Comparison of ENCODE assay signal across 1 cellular context in the genomic region with DNA sequence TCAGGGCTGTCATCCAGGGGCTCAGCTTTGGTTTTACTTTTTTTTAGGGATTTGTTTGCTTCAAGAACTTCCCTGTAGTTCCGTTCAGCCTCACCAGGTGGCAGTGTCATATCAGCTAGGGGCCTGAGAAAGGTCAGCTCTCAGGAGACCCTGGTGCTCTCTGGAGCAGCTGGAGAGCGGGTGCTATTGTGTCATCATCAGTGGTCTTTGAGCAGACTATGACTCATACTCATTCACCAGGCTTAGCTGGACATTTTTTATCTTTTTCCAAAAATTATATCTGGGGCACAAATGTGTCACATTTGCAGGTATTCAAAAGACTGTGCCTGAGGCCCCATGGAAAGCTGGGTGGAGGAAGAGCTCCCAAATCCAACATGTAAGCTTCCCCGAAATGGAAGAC.
TF ChIP-seq lines count a peak whose summit lies in the region.

No MANE protein-coding gene starts in this region.

TF ChIP-seq in IMR-90, 13 proteins besides CTCF, POLR2A, EP300 and RAD21:
- TF ChIP-seq MAZ (IDR thresholded peaks at IDR 0.05; ENCODE audit: borderline replicate concordance, low read depth, low read length) = no peak
- peak; percentile 22; the same call in 1 of the 2 replicates for TF ChIP-seq FOS (IDR thresholded peaks at IDR 0.05; ENCODE audit: low read depth, low read length)
- peak; percentile 38; the same call in 1 of the 2 replicates for TF ChIP-seq SMC3 (IDR thresholded peaks at IDR 0.05; ENCODE audit: low read depth, low read length)
